In the genomic region with DNA sequence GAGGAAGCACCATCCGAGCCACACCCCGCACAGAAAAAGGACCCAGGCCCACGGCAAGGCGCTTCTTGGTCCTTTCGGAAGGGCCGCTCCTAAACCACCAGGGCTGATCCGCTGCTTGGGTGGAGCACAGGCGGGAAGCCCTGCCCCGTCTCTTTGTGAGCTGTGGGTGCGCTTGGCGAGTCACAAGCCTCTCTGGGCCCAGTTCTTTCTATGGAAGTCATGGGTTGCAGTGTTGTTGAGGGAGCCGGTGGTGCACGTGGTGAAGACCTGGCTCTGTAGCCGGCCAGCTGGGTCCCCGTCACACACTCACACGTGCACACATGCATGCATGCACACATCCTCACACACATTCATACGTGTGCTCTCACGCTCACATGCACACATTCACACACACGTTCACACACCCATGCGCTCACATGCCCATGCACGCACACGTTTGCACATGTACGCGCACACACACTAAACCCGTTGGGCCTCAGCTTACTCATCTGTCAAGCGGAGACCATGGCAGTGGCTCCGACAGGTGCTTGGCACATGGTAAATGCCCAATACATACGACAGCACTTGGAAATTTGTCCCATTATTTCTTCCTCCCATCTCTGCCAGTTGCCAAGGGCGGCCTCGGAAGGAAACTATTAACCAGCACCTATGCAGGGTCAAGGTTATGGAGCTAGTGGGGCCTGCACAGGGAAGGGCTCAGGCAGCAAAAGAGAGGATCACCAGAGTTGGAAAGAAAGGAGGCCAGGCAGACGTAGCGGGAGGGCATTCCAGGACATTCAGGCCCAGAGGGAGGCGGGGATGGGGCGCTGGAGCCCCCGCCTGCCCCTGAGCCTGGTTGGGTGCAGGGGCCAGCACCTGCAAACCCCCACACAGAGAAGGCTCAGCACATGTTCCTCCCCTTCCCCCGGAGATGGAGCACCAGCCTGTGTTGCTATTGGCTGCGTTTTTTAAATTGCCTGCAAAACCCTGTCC, we compare ENCODE assay signal across 19 cellular contexts.
"Had no signal": no experiment of that assay in that cellular context is flagged by ENCODE, and none has a peak within 500 bp of the region (broad histone marks: within the 10 kb centered on the region; RNA-seq: fewer than 3 reads in every experiment).

No MANE protein-coding gene starts in this region.

- H3K27ac Mint-ChIP-seq: activated naive CD4-positive, alpha-beta T cell treated with anti-CD3 and anti-CD28 coated beads, Interleukin-2, amount 50 U/mL, for 72 hours; immature natural killer cell; memory B cell; type B pancreatic cell had no signal

- H3K4me3 Mint-ChIP-seq: brain, immature natural killer cell, memory B cell, type B pancreatic cell had no signal

- DNase-seq: activated CD4-positive, CD25-positive, alpha-beta regulatory T cell; amniotic stem cell; cerebellar nuclear complex; dermis blood vessel endothelial cell; glutamatergic neuron; immature natural killer cell; left cardiac atrium; ovary; sigmoid colon; stimulated activated CD4-positive, alpha-beta T cell treated with anti-CD3 and anti-CD28 coated beads, Interleukin-12 subunit alpha, Interleukin-12 subunit beta, amount 100 ng/mL, for 4 hours; stimulated activated CD4-positive, alpha-beta T cell treated with anti-CD3 and anti-CD28 coated beads, Interleukin-2, amount 100 ng/mL, for 48 hours; stimulated activated naive CD4-positive, alpha-beta T cell treated with Interleukin-2 at 50 U/mL for 16 hours; T-helper 1 cell had no signal

- H3K36me3 Mint-ChIP-seq: activated naive CD4-positive, alpha-beta T cell treated with anti-CD3 and anti-CD28 coated beads, Interleukin-2, amount 50 U/mL, for 72 hours; immature natural killer cell; memory B cell; type B pancreatic cell had no signal

- H3K9me3 ChIP-seq: esophagus muscularis mucosa, ovary, sigmoid colon, suprapubic skin had no signal

- H3K9me3 Mint-ChIP-seq: activated naive CD4-positive, alpha-beta T cell treated with anti-CD3 and anti-CD28 coated beads, Interleukin-2, amount 50 U/mL, for 72 hours; immature natural killer cell; memory B cell; type B pancreatic cell had no signal

- H3K4me1 ChIP-seq: esophagus muscularis mucosa, sigmoid colon, suprapubic skin had no signal

- ATAC-seq: activated naive CD4-positive, alpha-beta T cell treated with anti-CD3 and anti-CD28 coated beads, Interleukin-2, amount 50 U/mL, for 72 hours; left cardiac atrium had no signal

- H3K4me3 ChIP-seq: esophagus muscularis mucosa, ovary, sigmoid colon, suprapubic skin had no signal

- H3K36me3 ChIP-seq: esophagus muscularis mucosa, ovary, sigmoid colon, suprapubic skin had no signal

- H3K27ac ChIP-seq: esophagus muscularis mucosa, ovary, sigmoid colon, suprapubic skin had no signal

- H3K27me3 ChIP-seq: ovary had no signal
